In the genomic region with DNA sequence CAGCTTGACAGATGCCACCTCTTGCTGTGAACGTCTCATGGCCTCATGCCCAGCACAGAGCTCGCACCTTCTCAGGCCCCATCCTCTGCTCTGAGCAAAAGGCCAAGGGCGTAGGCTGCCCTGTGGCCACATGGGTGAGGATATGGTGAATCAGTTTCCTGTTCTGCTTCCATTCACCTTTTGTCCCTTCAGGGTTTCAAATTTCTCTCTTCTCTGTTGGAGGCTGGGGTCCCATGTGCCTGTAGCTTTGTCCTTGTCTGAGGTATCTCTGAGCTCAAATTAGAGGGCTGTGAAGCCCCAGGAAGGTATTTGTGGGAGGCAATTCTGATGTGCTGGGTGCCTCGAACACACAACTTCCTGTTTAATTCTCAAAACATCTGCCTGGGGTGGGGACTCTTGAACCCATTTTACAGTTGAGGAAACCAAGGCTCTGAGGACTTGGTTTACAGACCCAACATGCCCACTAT, we compare ENCODE assay signal across 10 cellular contexts. TPM values are rescaled to one million over a fixed set of nuclear protein-coding genes. Genes with fewer than 3 reads are reported as not detected.
DNase-seq lines count a peak whose midpoint lies in the region; ATAC-seq lines count a peak whose summit lies in the region.
"Had no signal": no experiment of that assay in that cellular context is flagged by ENCODE, and none has a peak within 500 bp of the region (broad histone marks: within the 10 kb centered on the region; RNA-seq: fewer than 3 reads in every experiment).

No MANE protein-coding gene starts in this region.

- H3K27me3 Mint-ChIP-seq in activated CD8-positive, alpha-beta T cell treated with anti-CD3 and anti-CD28 coated beads, Interleukin-2, amount 10 ng/mL, durations not matched to agents 7 days and 5 days (ENCODE audit: low read depth) = no peaks in the 10 kb centered on the region
- no peaks in the 10 kb centered on the region for H3K27me3 Mint-ChIP-seq in stimulated activated naive CD8-positive, alpha-beta T cell treated with anti-CD3 and anti-CD28 coated beads, Interleukin-15, amount 100 ng/mL, for 72 hours
- H3K27me3 Mint-ChIP-seq: stimulated activated memory B cell treated with anti-CD40 and anti-IgM and Interleukin-4, amounts not matched to agents 10 μg/mL and 1 μg/mL and 100 μg/mL, for 72 hours had no signal

- peaks cover 68% of the 10 kb centered on the region for H3K36me3 Mint-ChIP-seq in activated CD8-positive, alpha-beta T cell treated with anti-CD3 and anti-CD28 coated beads, Interleukin-2, amount 10 ng/mL, durations not matched to agents 7 days and 5 days (ENCODE audit: low read depth)

- peak; percentile 33 for DNase-seq in stimulated activated CD4-positive, alpha-beta T cell treated with anti-CD3 and anti-CD28 coated beads, Interleukin-4, amount 100 ng/mL, for 24 hours
- DNase-seq in stimulated activated CD4-positive, alpha-beta T cell treated with anti-CD3 and anti-CD28 coated beads, Interleukin-4, amount 100 ng/mL, for 4 hours = no peak
- peak; percentile 50 for DNase-seq in activated CD8-positive, alpha-beta T cell treated with anti-CD3 and anti-CD28 coated beads, Interleukin-2, amount 10 ng/mL, durations not matched to agents 7 days and 5 days
- no peak for DNase-seq in Right ventricle myocardium inferior (ENCODE audit: missing footprints)
- DNase-seq in stimulated activated naive CD8-positive, alpha-beta T cell treated with anti-CD3 and anti-CD28 coated beads, Interleukin-15, amount 100 ng/mL, for 72 hours = peak in 1 of 2 donors; percentile 52
- no peak for DNase-seq in hepatic stellate cell (ENCODE audit: low spot score)
- DNase-seq in NCI-H1930 (lab: John Stamatoyannopoulos, UW) = no peak

- peaks cover 79% of the 10 kb centered on the region for H3K4me1 Mint-ChIP-seq in activated CD8-positive, alpha-beta T cell treated with anti-CD3 and anti-CD28 coated beads, Interleukin-2, amount 10 ng/mL, durations not matched to agents 7 days and 5 days (ENCODE audit: low read depth)
- peaks cover 81% of the 10 kb centered on the region for H3K4me1 Mint-ChIP-seq in stimulated activated naive CD8-positive, alpha-beta T cell treated with anti-CD3 and anti-CD28 coated beads, Interleukin-15, amount 100 ng/mL, for 72 hours

- POLR2A ChIA-PET in activated CD8-positive, alpha-beta T cell treated with anti-CD3 and anti-CD28 coated beads, Interleukin-2, amount 10 ng/mL, durations not matched to agents 7 days and 5 days (lab: Charles Lee) = interaction anchor here (1.0 to 3.2 kb wide), 6 partner anchors 11 to 97 kb away, joined by 3 to 19 read pairs (median 4); a partner anchor contains a TSS

- no peaks in the 10 kb centered on the region for H3K9me3 Mint-ChIP-seq in activated CD8-positive, alpha-beta T cell treated with anti-CD3 and anti-CD28 coated beads, Interleukin-2, amount 10 ng/mL, durations not matched to agents 7 days and 5 days (ENCODE audit: insufficient read depth)
- no peaks in the 10 kb centered on the region for H3K9me3 Mint-ChIP-seq in stimulated activated naive CD8-positive, alpha-beta T cell treated with anti-CD3 and anti-CD28 coated beads, Interleukin-15, amount 100 ng/mL, for 72 hours
- H3K9me3 Mint-ChIP-seq: stimulated activated memory B cell treated with anti-CD40 and anti-IgM and Interleukin-4, amounts not matched to agents 10 μg/mL and 1 μg/mL and 100 μg/mL, for 72 hours had no signal

- H3K27ac Mint-ChIP-seq in activated CD8-positive, alpha-beta T cell treated with anti-CD3 and anti-CD28 coated beads, Interleukin-2, amount 10 ng/mL, durations not matched to agents 7 days and 5 days = peak overlapping the region; percentile 97
- H3K27ac Mint-ChIP-seq in stimulated activated naive CD8-positive, alpha-beta T cell treated with anti-CD3 and anti-CD28 coated beads, Interleukin-15, amount 100 ng/mL, for 72 hours = peak overlapping the region; percentile 10 to 85
- H3K27ac Mint-ChIP-seq: stimulated activated memory B cell treated with anti-CD40 and anti-IgM and Interleukin-4, amounts not matched to agents 10 μg/mL and 1 μg/mL and 100 μg/mL, for 72 hours had no signal

- CTCF ChIA-PET in activated CD8-positive, alpha-beta T cell treated with anti-CD3 and anti-CD28 coated beads, Interleukin-2, amount 10 ng/mL, durations not matched to agents 7 days and 5 days (lab: Charles Lee) = interaction anchor here (0.6 to 10.2 kb wide), 12 partner anchors 9 to 152 kb away, joined by 3 to 265 read pairs (median 6); a partner anchor contains a TSS

- intact Hi-C loops in Right ventricle myocardium inferior (cut with DNase I) = no loop called here

- peak; percentile 58 for ATAC-seq in activated CD8-positive, alpha-beta T cell treated with anti-CD3 and anti-CD28 coated beads, Interleukin-2, amount 10 ng/mL, durations not matched to agents 7 days and 5 days
- peak; percentile 81 for ATAC-seq in Right ventricle myocardium inferior
- ATAC-seq in stimulated activated naive CD8-positive, alpha-beta T cell treated with anti-CD3 and anti-CD28 coated beads, Interleukin-15, amount 100 ng/mL, for 72 hours = peak; percentile 60
- ATAC-seq in GM18519 (IDR thresholded peaks at IDR 0.05; ENCODE audit: low FRiP score, unreplicated experiment) = no peak
- ATAC-seq: foreskin keratinocyte; stimulated activated memory B cell treated with anti-CD40 and anti-IgM and Interleukin-4, amounts not matched to agents 10 μg/mL and 1 μg/mL and 100 μg/mL, for 72 hours had no signal

- H3K4me3 Mint-ChIP-seq in activated CD8-positive, alpha-beta T cell treated with anti-CD3 and anti-CD28 coated beads, Interleukin-2, amount 10 ng/mL, durations not matched to agents 7 days and 5 days = peak overlapping the region; percentile 48
- peak overlapping the region in 1 of 2 donors; percentile 11 for H3K4me3 Mint-ChIP-seq in stimulated activated naive CD8-positive, alpha-beta T cell treated with anti-CD3 and anti-CD28 coated beads, Interleukin-15, amount 100 ng/mL, for 72 hours
- H3K4me3 Mint-ChIP-seq: stimulated activated memory B cell treated with anti-CD40 and anti-IgM and Interleukin-4, amounts not matched to agents 10 μg/mL and 1 μg/mL and 100 μg/mL, for 72 hours had no signal

RNA-seq across cellular contexts. Expression of a gene that starts 29.0 kb away (rescaled TPM):
- total RNA-seq in activated CD8-positive, alpha-beta T cell treated with anti-CD3 and anti-CD28 coated beads, Interleukin-2, amount 10 ng/mL, durations not matched to agents 7 days and 5 days = 100 to 1,000 TPM; 268 to 297 TPM
- total RNA-seq in Right ventricle myocardium inferior = 1.6 TPM
- total RNA-seq: foreskin keratinocyte had no signal

Comparison
In these comparisons a context has a peak if more than half of its experiments do, and no peak if none do; other contexts are left out.
1. DNase-seq: peak in stimulated activated CD4-positive, alpha-beta T cell treated with anti-CD3 and anti-CD28 coated beads, Interleukin-4, amount 100 ng/mL, for 24 hours (single experiment) and activated CD8-positive, alpha-beta T cell treated with anti-CD3 and anti-CD28 coated beads, Interleukin-2, amount 10 ng/mL, durations not matched to agents 7 days and 5 days (single experiment); none in stimulated activated CD4-positive, alpha-beta T cell treated with anti-CD3 and anti-CD28 coated beads, Interleukin-4, amount 100 ng/mL, for 4 hours (0 of 2), Right ventricle myocardium inferior (single experiment), hepatic stellate cell (single experiment) and NCI-H1930 (0 of 2).
2. RNA of a gene that starts 29.0 kb away (total RNA-seq): 268 to 297 TPM in activated CD8-positive, alpha-beta T cell treated with anti-CD3 and anti-CD28 coated beads, Interleukin-2, amount 10 ng/mL, durations not matched to agents 7 days and 5 days; 1.6 TPM in Right ventricle myocardium inferior (single experiment); every median in the first group is over 100 times any median in the second.